33 cellular contexts compared by ENCODE assay signal in the genomic region with DNA sequence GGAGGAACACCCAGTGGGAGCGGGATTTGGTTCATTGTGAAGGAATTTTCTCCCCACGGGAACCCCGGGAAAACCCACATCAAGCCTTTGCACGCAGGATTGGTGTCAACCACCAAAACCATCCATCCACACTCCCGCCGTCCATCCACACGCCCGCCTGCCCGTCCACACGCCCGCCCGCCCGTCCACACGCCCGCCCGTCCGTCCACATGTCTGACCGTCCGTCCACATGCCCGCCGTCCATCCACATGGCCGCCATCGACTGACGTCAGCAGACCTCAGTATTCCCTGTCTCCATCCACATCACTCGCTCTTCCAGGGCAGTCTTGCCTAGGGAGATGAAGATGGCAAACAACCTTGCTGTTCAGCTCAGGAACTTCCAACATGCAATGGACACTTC. TPM values are rescaled to one million over a fixed set of nuclear protein-coding genes. Genes with fewer than 3 reads are reported as not detected.
DNase-seq lines count a peak whose midpoint lies in the region; ATAC-seq lines count a peak whose summit lies in the region.
"Had no signal": no experiment of that assay in that cellular context is flagged by ENCODE, and none has a peak within 500 bp of the region (broad histone marks: within the 10 kb centered on the region; RNA-seq: fewer than 3 reads in every experiment).

No MANE protein-coding gene starts in this region.

- peak overlapping the region; percentile 54 for H3K27ac Mint-ChIP-seq in activated CD4-positive, alpha-beta T cell treated with anti-CD3 and anti-CD28 coated beads, Interleukin-2, amount 10 ng/mL, durations not matched to agents 7 days and 5 days
- H3K27ac Mint-ChIP-seq in stimulated activated naive CD8-positive, alpha-beta T cell treated with anti-CD3 and anti-CD28 coated beads, Interleukin-15, amount 100 ng/mL, for 72 hours = peak overlapping the region in 1 of 2 donors; percentile 35
- H3K27ac Mint-ChIP-seq in naive B cell = peak overlapping the region; percentile 39 to 99 (median 82)
- H3K27ac Mint-ChIP-seq: mesothelial cell of epicardium; nephron progenitor cell; T-helper 2 cell treated with Interferon-gamma antibody and Interleukin-4, amounts not matched to agents 5 μg/mL and 100 μg/mL, for 36 hours had no signal

- no peak for ATAC-seq in stimulated activated naive CD8-positive, alpha-beta T cell treated with anti-CD3 and anti-CD28 coated beads, Interleukin-15, Interleukin-2, amounts not matched to agents 100 U/mL and 50 U/mL, for 24 hours
- no peak for ATAC-seq in stimulated activated naive CD8-positive, alpha-beta T cell treated with anti-CD3 and anti-CD28 coated beads, Interleukin-15, amount 100 ng/mL, for 72 hours
- ATAC-seq in naive B cell (ENCODE audit: low read depth in 2 of 2) (no peak), HG02623 (IDR thresholded peaks at IDR 0.05; ENCODE audit: unreplicated experiment) (no peak)
- ATAC-seq: body of pancreas had no signal

- DNase-seq in activated CD4-positive, alpha-beta T cell treated with anti-CD3 and anti-CD28 coated beads, Interleukin-2, amount 10 ng/mL, durations not matched to agents 7 days and 5 days = no peak
- no peak for DNase-seq in activated CD4-positive, alpha-beta T cell treated with anti-CD3 and anti-CD28 coated beads, Interleukin-2, amount 50 U/mL, for 4 hours
- DNase-seq in stimulated activated naive CD8-positive, alpha-beta T cell treated with anti-CD3 and anti-CD28 coated beads, Interleukin-15, Interleukin-2, amounts not matched to agents 100 U/mL and 50 U/mL, for 24 hours = peak; percentile 2
- no peak for DNase-seq in stimulated activated naive CD8-positive, alpha-beta T cell treated with anti-CD3 and anti-CD28 coated beads, Interleukin-15, amount 100 ng/mL, for 72 hours
- DNase-seq in naive B cell (no peak), 8988T (no peak), NCI-H187 (lab: John Stamatoyannopoulos, UW) (no peak)
- DNase-seq: activated CD4-positive, alpha-beta T cell treated with anti-CD3 and anti-CD28 coated beads for 4 hours; activated CD8-positive, alpha-beta memory T cell treated with anti-CD3 and anti-CD28 coated beads, Interleukin-2, amount 50 U/mL, for 4 hours; activated effector memory CD4-positive, alpha-beta T cell treated with Interleukin-2 at 50 U/mL for 16 hours; AML-193; body of pancreas; cerebellar nuclear complex; COR-L47; DMS53; dorsolateral prefrontal cortex; GM23248; HFFc6; NCI-H1092; NCI-H187 treated with DMSO at 0.1 percent for 48 hours; NCI-H2171 treated with DMSO at 0.1 percent for 48 hours; NCI-H524 treated with DMSO at 0.1 percent for 48 hours; nephron progenitor cell; NK-92 treated with Interleukin-12 subunit alpha and Interleukin-12 subunit beta, amount 100 ng/mL, for 24 hours; retina; SHP77; stimulated activated CD4-positive, alpha-beta T cell treated with anti-CD3 and anti-CD28 coated beads, Interleukin-2, amount 100 ng/mL, for 48 hours had no signal

- CTCF ChIA-PET in activated CD4-positive, alpha-beta T cell treated with anti-CD3 and anti-CD28 coated beads, Interleukin-2, amount 10 ng/mL, durations not matched to agents 7 days and 5 days (lab: Charles Lee) = interaction anchor here (1.1 to 7.6 kb wide), 5 partner anchors 10 to 31 kb away, joined by 3 to 50 read pairs (median 3); no protein-coding TSS in a partner anchor

- H3K4me1 Mint-ChIP-seq in activated CD4-positive, alpha-beta T cell treated with anti-CD3 and anti-CD28 coated beads, Interleukin-2, amount 10 ng/mL, durations not matched to agents 7 days and 5 days = peaks cover 49% of the 10 kb centered on the region
- H3K4me1 Mint-ChIP-seq in stimulated activated naive CD8-positive, alpha-beta T cell treated with anti-CD3 and anti-CD28 coated beads, Interleukin-15, amount 100 ng/mL, for 72 hours = peaks cover 91% of the 10 kb centered on the region
- H3K4me1 Mint-ChIP-seq in naive B cell = peaks cover 55 to 67% (median 65%) of the 10 kb centered on the region in 3 donors

- H3K36me3 Mint-ChIP-seq in activated CD4-positive, alpha-beta T cell treated with anti-CD3 and anti-CD28 coated beads, Interleukin-2, amount 10 ng/mL, durations not matched to agents 7 days and 5 days (ENCODE audit: low read depth) = no peaks in the 10 kb centered on the region
- H3K36me3 Mint-ChIP-seq in naive B cell = no peaks in the 10 kb centered on the region
- H3K36me3 Mint-ChIP-seq: mesothelial cell of epicardium had no signal

- no peak overlapping the region for H3K4me3 Mint-ChIP-seq in activated CD4-positive, alpha-beta T cell treated with anti-CD3 and anti-CD28 coated beads, Interleukin-2, amount 10 ng/mL, durations not matched to agents 7 days and 5 days
- no peak overlapping the region for H3K4me3 Mint-ChIP-seq in stimulated activated naive CD8-positive, alpha-beta T cell treated with anti-CD3 and anti-CD28 coated beads, Interleukin-15, amount 100 ng/mL, for 72 hours
- H3K4me3 Mint-ChIP-seq in naive B cell = peak overlapping the region in 2 of 8 donors; percentile 23 to 33
- H3K4me3 Mint-ChIP-seq: HFFc6; mesothelial cell of epicardium; nephron progenitor cell; T-helper 2 cell treated with Interferon-gamma antibody and Interleukin-4, amounts not matched to agents 5 μg/mL and 100 μg/mL, for 36 hours had no signal

- H3K27me3 Mint-ChIP-seq in activated CD4-positive, alpha-beta T cell treated with anti-CD3 and anti-CD28 coated beads, Interleukin-2, amount 10 ng/mL, durations not matched to agents 7 days and 5 days = peaks cover 7% of the 10 kb centered on the region
- H3K27me3 Mint-ChIP-seq in stimulated activated naive CD8-positive, alpha-beta T cell treated with anti-CD3 and anti-CD28 coated beads, Interleukin-15, amount 100 ng/mL, for 72 hours = peaks cover 5% of the 10 kb centered on the region
- no peaks in the 10 kb centered on the region for H3K27me3 Mint-ChIP-seq in naive B cell

- H3K9me3 Mint-ChIP-seq in activated CD4-positive, alpha-beta T cell treated with anti-CD3 and anti-CD28 coated beads, Interleukin-2, amount 10 ng/mL, durations not matched to agents 7 days and 5 days = no peaks in the 10 kb centered on the region
- H3K9me3 Mint-ChIP-seq in stimulated activated naive CD8-positive, alpha-beta T cell treated with anti-CD3 and anti-CD28 coated beads, Interleukin-15, amount 100 ng/mL, for 72 hours = no peaks in the 10 kb centered on the region
- no peaks in the 10 kb centered on the region for H3K9me3 Mint-ChIP-seq in naive B cell
- H3K9me3 Mint-ChIP-seq: HFFc6; mesothelial cell of epicardium; nephron progenitor cell; T-helper 2 cell treated with Interferon-gamma antibody and Interleukin-4, amounts not matched to agents 5 μg/mL and 100 μg/mL, for 36 hours had no signal

- POLR2A ChIA-PET in activated CD4-positive, alpha-beta T cell treated with anti-CD3 and anti-CD28 coated beads, Interleukin-2, amount 10 ng/mL, durations not matched to agents 7 days and 5 days (lab: Charles Lee) = no interaction called here

RNA-seq across cellular contexts. Expression of a gene that starts 6.7 kb away (rescaled TPM):
- 10 to 100 TPM; 44.2 to 46.6 TPM for total RNA-seq in activated CD4-positive, alpha-beta T cell treated with anti-CD3 and anti-CD28 coated beads, Interleukin-2, amount 10 ng/mL, durations not matched to agents 7 days and 5 days
- 10 to 100 TPM in 4 of 6 donors, 1 to 10 TPM in 2; 8.2 to 33.0 (median 10.8) TPM for polyA plus RNA-seq in naive B cell (ENCODE audit: low read depth in 6 of 6)
- total RNA-seq: A172, G401, GM23248 had no signal
- polyA plus RNA-seq: fibroblast of lung, GM23248 had no signal

RNA-seq across cellular contexts. Expression of a gene that starts 51.1 kb away (rescaled TPM):
- 10 to 100 TPM; 53.0 to 56.6 TPM for total RNA-seq in activated CD4-positive, alpha-beta T cell treated with anti-CD3 and anti-CD28 coated beads, Interleukin-2, amount 10 ng/mL, durations not matched to agents 7 days and 5 days
- 10 to 100 TPM in 1 of 6 donors, 1 to 10 TPM in 5; 4.6 to 11.9 (median 6.7) TPM for polyA plus RNA-seq in naive B cell (ENCODE audit: low read depth in 6 of 6)
